Comparison of ENCODE assay signal across 10 cellular contexts in the genomic region with DNA sequence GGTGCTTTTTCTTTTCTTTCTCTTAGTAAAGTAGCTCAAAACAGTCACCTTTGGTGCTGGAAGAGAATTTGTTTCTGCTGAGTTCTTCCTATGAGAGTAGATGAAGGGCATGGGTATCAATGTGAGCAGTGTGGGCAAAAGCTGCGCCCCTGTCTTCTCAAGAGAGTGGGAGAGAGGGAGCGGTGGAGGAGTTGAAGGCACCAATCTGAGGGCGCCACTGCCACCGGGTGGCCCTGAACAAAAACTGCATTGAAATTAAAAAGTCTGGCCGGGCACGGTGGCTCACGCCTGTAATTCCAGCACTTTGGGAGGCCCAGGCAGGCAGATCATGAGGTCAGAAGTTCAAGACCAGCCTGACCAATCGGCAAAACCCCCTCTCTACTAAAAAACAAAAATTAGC. TPM values are rescaled to one million over a fixed set of nuclear protein-coding genes. Genes with fewer than 3 reads are reported as not detected.
DNase-seq lines count a peak whose midpoint lies in the region; ATAC-seq, FAIRE-seq and TF ChIP-seq lines count a peak whose summit lies in the region.
"Had no signal": no experiment of that assay in that cellular context is flagged by ENCODE, and none has a peak within 500 bp of the region (broad histone marks: within the 10 kb centered on the region; RNA-seq: fewer than 3 reads in every experiment).

No MANE protein-coding gene starts in this region.

- no peak overlapping the region for H2AK5ac ChIP-seq in IMR-90 (ENCODE audit: low read depth, low read length)

- TF ChIP-seq POLR2A in IMR-90 (IDR thresholded peaks at IDR 0.05; ENCODE audit: low read depth, low read length) (no peak), K562 (conservative IDR thresholded peaks at IDR 0.05) (no peak), adrenal gland (IDR thresholded peaks at IDR 0.05) (no peak)

- H3K27me3 ChIP-seq in IMR-90 (ENCODE audit: control insufficient read depth, insufficient read depth, low read length) (no peaks in the 10 kb centered on the region), K562 (ENCODE audit: control insufficient read depth in 2 of 2, insufficient read depth in 2 of 2, low read length in 2 of 2) (no peaks in the 10 kb centered on the region), neural cell (ENCODE audit: insufficient read depth, low read depth, low read length) (no peaks in the 10 kb centered on the region), adrenal gland (no peaks in the 10 kb centered on the region)
- H3K27me3 ChIP-seq: SJCRH30 had no signal

- dilution Hi-C loops in IMR-90 (cut with HindIII; ENCODE audit: low sequenced_read_pairs, unreplicated experiment), result no loop called here

- in situ Hi-C loops in IMR-90 (cut with MboI; ENCODE audit: low sequenced_read_pairs), result no loop called here
- in situ Hi-C loops in K562 (cut with MboI), result no loop called here

- no peak overlapping the region for H2BK20ac ChIP-seq in IMR-90 (ENCODE audit: low read depth, low read length)

- intact Hi-C loops in IMR-90 (cut with micrococcal nuclease) (no loop called here), K562 (cut with micrococcal nuclease) (loop anchor here (5.0 kb wide), 2 partner anchors 84 to 296 kb away; no protein-coding TSS in a partner anchor), adrenal gland (cut with DNase I) (loop anchor here (5.0 to 10.0 kb wide), 2 partner anchors 71 to 294 kb away; partner anchors contain the start of gene BRD4 (in 1 of the 2))

- H3K23ac ChIP-seq in IMR-90 (ENCODE audit: low read depth, low read length), result no peak overlapping the region; the same call in 1 of the 2 replicates

- BruUV-seq in IMR-90 (replicated peaks; lab: Mats Ljungman, UMichigan), result no TSS peak
- BruUV-seq in K562 (replicated peaks; lab: Mats Ljungman, UMichigan), result no TSS peak

- H3K4me1 ChIP-seq in IMR-90 (ENCODE audit: control insufficient read depth, insufficient read depth, low read length), result peaks cover 14% of the 10 kb centered on the region
- peaks cover 0 to 6% of the 10 kb centered on the region in 2 experiments; a peak in 1 of 5 replicates for H3K4me1 ChIP-seq in K562 (replicated peaks in 1 of 2; ENCODE audit: control insufficient read depth in 2 of 2, insufficient read depth in 2 of 2, low read length in 2 of 2)
- peaks cover 17 to 22% of the 10 kb centered on the region in 2 donors for H3K4me1 ChIP-seq in adrenal gland (replicated peaks in 1 of 2)

- peak; percentile 52 for TF ChIP-seq RAD21 in IMR-90 (IDR thresholded peaks at IDR 0.05; ENCODE audit: low read length)
- TF ChIP-seq RAD21 in K562 (CRISPR knock-in tag; conservative IDR thresholded peaks at IDR 0.05 in 1 of 2, IDR thresholded peaks at IDR 0.05 in 1 of 2), result no peak
- TF ChIP-seq RAD21 in neural cell (conservative IDR thresholded peaks at IDR 0.05), result peak; percentile 42

- no peak overlapping the region for H4K8ac ChIP-seq in IMR-90 (ENCODE audit: low read depth in 2 of 2, low read length in 2 of 2)

- FAIRE-seq in D721Med (lab: Jason Lieb, UNC), result no peak
- FAIRE-seq in K562 (lab: Jason Lieb, UNC), result no peak

- no peak overlapping the region for H3K4ac ChIP-seq in IMR-90 (ENCODE audit: low read depth, low read length)

- TF ChIP-seq CTCF in D721Med (IDR thresholded peaks at IDR 0.05; ENCODE audit: insufficient read depth, missing control alignments), result peak; percentile 32
- TF ChIP-seq CTCF in IMR-90 (conservative IDR thresholded peaks at IDR 0.05; ENCODE audit: low read depth, low read length), result peak; percentile 40
- TF ChIP-seq CTCF in K562 (IDR thresholded peaks at IDR 0.05 in 2 of 3, conservative IDR thresholded peaks at IDR 0.05 in 1 of 3; ENCODE audit: insufficient read depth in 2 of 3, low read depth in 1 of 3, low read length in 3 of 3), result peak in 2 of 3 experiments; percentile 3 to 35; a peak in 2 of 6 replicates
- peak; percentile 50 for TF ChIP-seq CTCF in neural cell (IDR thresholded peaks at IDR 0.05; ENCODE audit: poor library complexity, severe bottlenecking)
- peak in 2 of 6 experiments; percentile 13 to 23 for TF ChIP-seq CTCF in adrenal gland (IDR thresholded peaks at IDR 0.05)

- H2BK5ac ChIP-seq in IMR-90 (ENCODE audit: low read depth, low read length, poor library complexity, severe bottlenecking), result no peak overlapping the region

- H3K79me2 ChIP-seq in K562 (ENCODE audit: control insufficient read depth, insufficient read depth, low read length), result 0 out of 3 replicates have a peak, but pooled peaks cover 8% of the 10 kb centered on the region
- H3K79me2 ChIP-seq in neural cell (replicated peaks; ENCODE audit: insufficient read depth, low read length), result no peaks in the 10 kb centered on the region

- ATAC-seq in IMR-90 (ENCODE audit: low read depth) (no peak), K562 (no peak), GM21423 (IDR thresholded peaks at IDR 0.05; ENCODE audit: unreplicated experiment) (no peak)

- H3K9me3 ChIP-seq in IMR-90 (ENCODE audit: control insufficient read depth, insufficient read depth, low read length) (no peaks in the 10 kb centered on the region), K562 (replicated peaks; ENCODE audit: control insufficient read depth, insufficient read depth, low read depth, low read length) (no peaks in the 10 kb centered on the region), neural cell (ENCODE audit: low read length) (no peaks in the 10 kb centered on the region), adrenal gland (replicated peaks in 1 of 3) (no peaks in the 10 kb centered on the region)
- H3K9me3 ChIP-seq: SJCRH30 had no signal

- no peaks in the 10 kb centered on the region for H3F3A ChIP-seq in neural cell (ENCODE audit: insufficient read depth, low read length, poor library complexity, severe bottlenecking)

- no peak overlapping the region for H4K5ac ChIP-seq in IMR-90 (ENCODE audit: low read depth, low read length)

- H3K4me2 ChIP-seq in IMR-90 (ENCODE audit: low read depth, low read length) (no peak overlapping the region), K562 (ENCODE audit: insufficient read depth, low read length) (no peak overlapping the region), neural cell (ENCODE audit: low read length) (no peak overlapping the region)

- H3K9me2 ChIP-seq in neural cell (ENCODE audit: insufficient read depth, low read length), result no peaks in the 10 kb centered on the region

- H3K36me3 ChIP-seq in IMR-90 (ENCODE audit: control insufficient read depth, insufficient read depth, low read length) (peaks cover 83% of the 10 kb centered on the region), K562 (ENCODE audit: control insufficient read depth, insufficient read depth, low read length) (peaks cover 100% of the 10 kb centered on the region), neural cell (ENCODE audit: insufficient read depth, low read length) (no peaks in the 10 kb centered on the region), adrenal gland (replicated peaks in 1 of 2) (peaks cover 0 to 96% of the 10 kb centered on the region in 2 donors)

- H3K9ac ChIP-seq in IMR-90 (ENCODE audit: low read depth, low read length), result no peak overlapping the region
- H3K9ac ChIP-seq in K562 (ENCODE audit: insufficient read depth in 1 of 2, low read depth in 2 of 2, low read length in 2 of 2), result no peak overlapping the region
- H3K9ac ChIP-seq in neural cell (ENCODE audit: low read length), result no peak overlapping the region

- no peak overlapping the region for H3K56ac ChIP-seq in IMR-90 (ENCODE audit: extremely low read depth, insufficient read depth, low read length)

- no peak overlapping the region for H2BK15ac ChIP-seq in IMR-90 (ENCODE audit: low read depth, low read length)

- H2AK9ac ChIP-seq in IMR-90 (replicated peaks; ENCODE audit: low read depth, low read length, poor library complexity), result no peak overlapping the region

- no peak overlapping the region for H3K18ac ChIP-seq in IMR-90 (ENCODE audit: low read depth, low read length)

- H3K14ac ChIP-seq in IMR-90 (replicated peaks; ENCODE audit: low read depth, low read length), result no peak overlapping the region

- H4K91ac ChIP-seq in IMR-90 (ENCODE audit: insufficient read depth, low read depth, low read length), result no peak overlapping the region

- POLR2A ChIA-PET in IMR-90 (lab: Charles Lee; ENCODE audit: unreplicated experiment), result no interaction called here
- POLR2A ChIA-PET in K562 (lab: Yijun Ruan, JAX), result no interaction called here

- no peak for DNase-seq in D721Med (ENCODE audit: insufficient read length, low spot score)
- DNase-seq in IMR-90, result no peak
- no peak for DNase-seq in K562 (ENCODE audit: extremely low read depth in 1 of 4, low spot score in 3 of 4)
- no peak for DNase-seq in CD1c-positive myeloid dendritic cell (ENCODE audit: extremely low spot score)
- DNase-seq in adrenal gland, result no peak
- DNase-seq: activated gamma-delta T cell had no signal

- no peak overlapping the region for H2AFZ ChIP-seq in IMR-90 (replicated peaks; ENCODE audit: low read length, poor library complexity)
- no peak overlapping the region for H2AFZ ChIP-seq in K562 (ENCODE audit: low read depth, low read length)
- H2AFZ ChIP-seq in neural cell (ENCODE audit: low read depth, low read length), result no peak overlapping the region

- H3K4me3 ChIP-seq in IMR-90 (ENCODE audit: insufficient read depth, low read depth, low read length) (no peak overlapping the region), K562 (no peak overlapping the region), neural cell (ENCODE audit: low read length) (no peak overlapping the region), adrenal gland (no peak overlapping the region)
- H3K4me3 ChIP-seq: SJCRH30 had no signal

- no peak overlapping the region for H3K27ac ChIP-seq in IMR-90 (ENCODE audit: insufficient read depth, low read length)
- H3K27ac ChIP-seq in K562 (ENCODE audit: extremely low read depth, low read depth, low read length), result no peak overlapping the region
- no peak overlapping the region for H3K27ac ChIP-seq in neural cell (ENCODE audit: low read length)
- H3K27ac ChIP-seq in adrenal gland, result no peak overlapping the region
- H3K27ac ChIP-seq: SJCRH30 had no signal

- H3K9me1 ChIP-seq in IMR-90 (ENCODE audit: insufficient read depth, low read length) (peaks cover 7% of the 10 kb centered on the region), K562 (ENCODE audit: control insufficient read depth, insufficient read depth, low read length) (no peaks in the 10 kb centered on the region)

- H3K79me1 ChIP-seq in IMR-90 (ENCODE audit: low read depth in 1 of 2, low read length in 2 of 2), result peaks cover 44 to 91% of the 10 kb centered on the region in 2 experiments

- 81% methylated on average over 5 of the region's 8 CpGs; no CpG with 5 or more reads in 1 of the 2 experiments for WGBS in IMR-90 (ENCODE audit: extremely low coverage in 2 of 2, insufficient read length in 1 of 2), 2 experiments
- WGBS in K562 (ENCODE audit: insufficient coverage, low coverage, missing lambda C conversion rate), result 86% methylated on average over 8 of the region's 8 CpGs
- 77 to 82% (median 80%) methylated on average over 8 of the region's 8 CpGs for WGBS in adrenal gland, 4 donors

- H2BK120ac ChIP-seq in IMR-90 (ENCODE audit: low read depth, low read length), result no peak overlapping the region

- no peak for TF ChIP-seq EP300 in K562 (IDR thresholded peaks at IDR 0.05; ENCODE audit: low read length)
- no peak for TF ChIP-seq EP300 in neural cell (conservative IDR thresholded peaks at IDR 0.05; ENCODE audit: poor library complexity, severe bottlenecking)

- peaks cover 89% of the 10 kb centered on the region for H4K20me1 ChIP-seq in IMR-90 (ENCODE audit: insufficient read depth, low read length)
- peaks cover 25% of the 10 kb centered on the region for H4K20me1 ChIP-seq in K562 (replicated peaks; ENCODE audit: control insufficient read depth, insufficient read depth, low read length)
- no peaks in the 10 kb centered on the region for H4K20me1 ChIP-seq in neural cell (ENCODE audit: insufficient read depth)

- CTCF ChIA-PET in IMR-90 (lab: Yijun Ruan, JAX), result interaction anchor here (1.2 kb wide), 1 partner anchor 10 kb away, joined by 5 read pairs; no protein-coding TSS in a partner anchor
- CTCF ChIA-PET in K562 (lab: Yijun Ruan, JAX; ENCODE audit: low intra/inter-chr PET ratio), result no interaction called here

RNA-seq across cellular contexts. Expression of gene EPHX3, which starts 28.7 kb away (rescaled TPM):
- total RNA-seq in IMR-90 (2012; rRNA removed) (0.18 TPM in 1 of 2 replicates, not detected in the other), K562 (2014; rRNA removed) (not detected in 2 replicates), K562 (2014; rRNA removed; fragmentation: Illumina TruSeq; extraction: Trizol) (not detected in 2 replicates), K562 (2015; rRNA removed; fragmentation: Illumina TruSeq; extraction: Trizol) (not detected in 2 replicates), K562 (2021) (0.20 TPM in 1 of 2 replicates, not detected in the other), adrenal gland (1 to 10 TPM in 1 of 8 donors, under 1 TPM in 5, not detected in 2; 0.43 to 7.5 (median 0.62) TPM)
- polyA plus RNA-seq in IMR-90 (2012; rRNA removed) (0.12 and 0.16 TPM in 2 replicates), K562 (2011; rRNA removed) (0.07 TPM in 1 of 2 replicates, not detected in the other), K562 (2014; fragmentation: Illumina TruSeq; extraction: Trizol) (not detected in 2 replicates), K562 (2014; fragmentation: Nextera tagmentation; extraction: Ambion mirVana) (not detected), K562 (2014; rRNA removed) (not detected in 2 replicates), neural cell (not detected in 2 replicates), adrenal gland (under 1 TPM; 0.24 to 0.44 (median 0.31) TPM)
- 0.08 and 0.09 TPM in 2 replicates for polyA plus RNA-seq in IMR-90 (2012; cell fraction: cytosol; rRNA removed)
- 0.78 and 1.2 TPM in 2 replicates for polyA plus RNA-seq in IMR-90 (2012; cell fraction: nucleus; rRNA removed; ENCODE audit: low replicate concordance)
- 0.39 and 1.6 TPM in 2 replicates for total RNA-seq in K562 (2011; cell fraction: chromatin; rRNA removed; ENCODE audit: low replicate concordance)
- total RNA-seq in K562 (2011; cell fraction: nucleolus; rRNA removed), result 0.79 and 0.83 TPM in 2 replicates
- 0.69 and 0.88 TPM in 2 replicates for total RNA-seq in K562 (2011; cell fraction: nucleoplasm; rRNA removed)
- polyA plus RNA-seq in K562 (2011; cell fraction: cytosol; rRNA removed), result 0.06 and 0.12 TPM in 2 replicates
- 0.21 and 0.50 TPM in 2 replicates for polyA plus RNA-seq in K562 (2011; cell fraction: nucleus; rRNA removed)
- not detected in 2 replicates for polyA plus RNA-seq in K562 (2012)
- not detected in 2 replicates for polyA minus RNA-seq in K562 (2011; rRNA and poly(A)+ RNA removed)
- polyA minus RNA-seq in K562 (2011; cell fraction: cytosol; rRNA and poly(A)+ RNA removed), result not detected in 2 replicates
- polyA minus RNA-seq in K562 (2011; cell fraction: nucleus; rRNA and poly(A)+ RNA removed), result not detected in 2 replicates
- polyA minus RNA-seq in neural cell, result not detected in 2 replicates
- total RNA-seq: glomerular endothelial cell, SJCRH30 had no signal
